In the genomic region with DNA sequence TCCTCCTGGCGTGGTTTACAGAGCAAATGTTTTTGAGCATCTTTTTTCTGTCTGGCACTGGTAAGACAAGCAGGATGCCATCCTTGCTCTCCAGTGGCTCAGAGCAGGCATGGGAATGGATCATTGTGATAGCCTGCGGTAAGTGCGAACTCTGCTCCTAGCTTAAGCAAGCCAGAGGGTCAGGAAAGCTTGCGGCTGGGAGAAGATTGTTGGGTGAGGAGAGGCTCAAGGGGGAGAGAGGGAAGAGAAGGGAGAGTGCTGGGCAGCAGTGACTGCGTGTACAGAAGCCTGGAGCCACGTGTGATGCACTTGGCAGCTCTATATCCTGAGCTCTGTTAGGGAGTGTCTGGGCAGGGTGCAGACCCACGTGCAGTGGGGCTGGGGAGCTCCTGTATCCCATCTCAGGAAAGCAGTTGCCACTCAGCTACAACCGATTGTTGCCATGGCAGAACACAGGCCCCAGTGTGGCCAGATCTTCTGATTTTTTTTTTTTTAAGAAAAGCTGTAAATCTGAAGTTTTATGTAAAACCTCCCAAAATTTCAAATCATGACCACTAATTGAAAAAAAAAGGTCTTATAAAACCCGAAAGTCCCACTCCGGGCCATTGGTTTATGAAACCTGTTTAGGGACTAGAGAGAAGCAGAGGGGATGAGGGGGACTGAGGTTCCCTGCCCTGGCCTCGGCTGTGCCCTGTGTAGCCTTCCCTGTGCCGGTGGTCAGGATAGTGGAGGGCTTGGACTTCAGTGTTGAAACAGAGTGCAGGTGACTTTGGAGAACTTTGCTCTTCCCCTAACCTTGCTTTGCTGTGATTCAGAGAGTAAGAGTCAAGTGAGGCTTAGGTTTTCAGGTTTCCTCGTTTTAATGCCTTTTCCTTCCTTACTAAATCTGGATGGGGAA, we compare ENCODE assay signal across 18 cellular contexts.
DNase-seq lines count a peak whose midpoint lies in the region; ATAC-seq and TF ChIP-seq lines count a peak whose summit lies in the region.
"Had no signal": no experiment of that assay in that cellular context is flagged by ENCODE, and none has a peak within 500 bp of the region (broad histone marks: within the 10 kb centered on the region; RNA-seq: fewer than 3 reads in every experiment).

No MANE protein-coding gene starts in this region.

- no peaks in the 10 kb centered on the region for H3K9me3 ChIP-seq in H9 (ENCODE audit: control insufficient read depth, low read depth, low read length)
- no peaks in the 10 kb centered on the region for H3K9me3 ChIP-seq in prostate gland

- H3K79me1 ChIP-seq in H9 (ENCODE audit: insufficient read depth, low read depth, low read length, poor library complexity, severe bottlenecking), result no peaks in the 10 kb centered on the region

- no peak overlapping the region for H3K56ac ChIP-seq in H9 (ENCODE audit: insufficient read length, low read depth, low read length)

- H3K36me3 ChIP-seq in prostate gland, result no peaks in the 10 kb centered on the region

- DNase-seq in H9 (no peak), amniotic epithelial cell (ENCODE audit: low read depth) (peak; percentile 48), left lobe of liver (ENCODE audit: low spot score) (no peak), type B pancreatic cell (ENCODE audit: extremely low spot score, unreplicated experiment) (peak; percentile 44), prostate gland (ENCODE audit: low spot score) (no peak)
- DNase-seq: ACHN, DMS79 treated with DMSO at 0.1 percent for 48 hours, Karpas-422, NCI-H1417 treated with DMSO at 0.1 percent for 48 hours, NCI-H187 treated with DMSO at 0.1 percent for 48 hours, NCI-H226, NCI-H524, PC-3, RPMI8226 had no signal

- H3K4me1 ChIP-seq in H9 (ENCODE audit: insufficient read depth, low read length) (peaks cover 8% of the 10 kb centered on the region; the same call in 1 of the 2 replicates), prostate gland (replicated peaks) (no peaks in the 10 kb centered on the region)

- H3K27me3 Mint-ChIP-seq in H9 (ENCODE audit: low read depth) (no peaks in the 10 kb centered on the region; the same call in 1 of the 2 replicates), type B pancreatic cell (no peaks in the 10 kb centered on the region)
- H3K27me3 Mint-ChIP-seq: IgD-negative memory B cell had no signal

- H3K4me3 Mint-ChIP-seq in H9 (no peak overlapping the region), type B pancreatic cell (no peak overlapping the region)
- H3K4me3 Mint-ChIP-seq: IgD-negative memory B cell had no signal

- H3K4ac ChIP-seq in H9 (ENCODE audit: low read depth, low read length), result no peak overlapping the region

- H4K8ac ChIP-seq in H9 (replicated peaks; ENCODE audit: insufficient read length, low read depth, low read length), result no peak overlapping the region

- no peak overlapping the region for H2BK120ac ChIP-seq in H9 (ENCODE audit: low read depth, low read length, poor library complexity, severe bottlenecking)

- no peak overlapping the region for H2AK5ac ChIP-seq in H9 (ENCODE audit: insufficient read length, low read length)

- no peak for TF ChIP-seq CTCF in H9 (conservative IDR thresholded peaks at IDR 0.05)
- TF ChIP-seq CTCF in type B pancreatic cell (conservative IDR thresholded peaks at IDR 0.05), result no peak
- TF ChIP-seq CTCF in prostate gland (IDR thresholded peaks at IDR 0.05), result no peak

- H3K27me3 ChIP-seq in H9 (ENCODE audit: insufficient read depth, low read length) (no peaks in the 10 kb centered on the region), prostate gland (replicated peaks; ENCODE audit: insufficient read depth) (no peaks in the 10 kb centered on the region)

- no peak overlapping the region for H2BK12ac ChIP-seq in H9 (ENCODE audit: insufficient read length, low read depth, low read length)

- no peak overlapping the region for H3K4me3 ChIP-seq in prostate gland

- H4K5ac ChIP-seq in H9 (ENCODE audit: insufficient read length, low read depth, low read length), result peak overlapping the region; percentile 22

- H3K79me2 ChIP-seq in H9 (ENCODE audit: insufficient read depth, low read length), result peaks cover 2% of the 10 kb centered on the region; the same call in 1 of the 2 replicates

- H3K4me2 ChIP-seq in H9 (ENCODE audit: insufficient read depth, insufficient read length, low read length), result no peak overlapping the region

- no peak overlapping the region for H2BK15ac ChIP-seq in H9 (ENCODE audit: low read depth, low read length)

- no peak for TF ChIP-seq POLR2A in prostate gland (IDR thresholded peaks at IDR 0.05)

- no peak overlapping the region for H3T11ph ChIP-seq in H9 (ENCODE audit: low read length)

- intact Hi-C loops in prostate gland (cut with DNase I), result no loop called here

- no peak overlapping the region for H2AFZ ChIP-seq in H9 (ENCODE audit: low read length)

- H3K9me3 Mint-ChIP-seq in H9, result no peaks in the 10 kb centered on the region; a peak in 1 of 5 replicates
- H3K9me3 Mint-ChIP-seq in type B pancreatic cell, result peaks cover 7% of the 10 kb centered on the region

- H3K27ac Mint-ChIP-seq in H9 (peak overlapping the region in 1 of 3 experiments; percentile 26; a peak in 2 of 7 replicates), type B pancreatic cell (no peak overlapping the region)
- H3K27ac Mint-ChIP-seq: IgD-negative memory B cell had no signal

- ATAC-seq in left lobe of liver (peak; percentile 73), HG02840 (IDR thresholded peaks at IDR 0.05; ENCODE audit: low FRiP score, unreplicated experiment) (no peak), HG03354 (IDR thresholded peaks at IDR 0.05; ENCODE audit: poor library complexity, severe bottlenecking, unreplicated experiment) (no peak)
- ATAC-seq: PC-3 had no signal

- H4K20me1 ChIP-seq in H9 (ENCODE audit: control insufficient read depth, insufficient read depth, insufficient read length), result no peaks in the 10 kb centered on the region

- H3K27ac ChIP-seq in H9 (ENCODE audit: insufficient read length, low read depth, low read length), result no peak overlapping the region
- H3K27ac ChIP-seq in prostate gland, result no peak overlapping the region
- H3K27ac ChIP-seq: C4-2B had no signal

- no peak overlapping the region for H4K91ac ChIP-seq in H9 (ENCODE audit: insufficient read length, low read depth, low read length)

- H3K23me2 ChIP-seq in H9 (ENCODE audit: insufficient read length, low read depth, low read length, poor library complexity, severe bottlenecking), result no peaks in the 10 kb centered on the region

- no peak overlapping the region for H3K23ac ChIP-seq in H9 (ENCODE audit: insufficient read length, low read depth, low read length)

- H3K4me1 Mint-ChIP-seq in H9 (peaks cover 22 to 26% of the 10 kb centered on the region in 2 experiments), type B pancreatic cell (ENCODE audit: unreplicated experiment) (peaks cover 17% of the 10 kb centered on the region)
- H3K4me1 Mint-ChIP-seq: IgD-negative memory B cell had no signal

- no peak overlapping the region for H3K18ac ChIP-seq in H9 (ENCODE audit: insufficient read length, low read depth, low read length)

- no peak overlapping the region for H2BK20ac ChIP-seq in H9 (ENCODE audit: low read depth, low read length, poor library complexity, severe bottlenecking)

- WGBS in H9 (ENCODE audit: extremely low coverage, insufficient read length, low lambda C conversion rate), result no CpG with 5 or more reads among the region's 13 CpGs
- 60% methylated on average over 13 of the region's 13 CpGs for WGBS in prostate gland

- H3K14ac ChIP-seq in H9 (ENCODE audit: insufficient read depth, low read length), result no peak overlapping the region; the same call in 1 of the 2 replicates

- no peak overlapping the region for H2BK5ac ChIP-seq in H9 (ENCODE audit: insufficient read length, low read length)

- H3K36me3 Mint-ChIP-seq in H9 (ENCODE audit: insufficient read depth in 1 of 3, low read depth in 3 of 3) (peaks cover 0 to 5% (median 1%) of the 10 kb centered on the region in 3 experiments; a peak in 3 of 7 replicates), type B pancreatic cell (peaks cover 27% of the 10 kb centered on the region)

- H3K9ac ChIP-seq in H9 (ENCODE audit: extremely low read depth, insufficient read length, low read length), result no peak overlapping the region

Comparison
In these comparisons a context has a peak if more than half of its experiments do, and no peak if none do; other contexts are left out.
1. DNase-seq: peak in amniotic epithelial cell (single experiment) and type B pancreatic cell (single experiment); none in H9 (single experiment), left lobe of liver (single experiment) and prostate gland (single experiment).